Comparison of ENCODE assay signal across 1 cellular context in the genomic region with DNA sequence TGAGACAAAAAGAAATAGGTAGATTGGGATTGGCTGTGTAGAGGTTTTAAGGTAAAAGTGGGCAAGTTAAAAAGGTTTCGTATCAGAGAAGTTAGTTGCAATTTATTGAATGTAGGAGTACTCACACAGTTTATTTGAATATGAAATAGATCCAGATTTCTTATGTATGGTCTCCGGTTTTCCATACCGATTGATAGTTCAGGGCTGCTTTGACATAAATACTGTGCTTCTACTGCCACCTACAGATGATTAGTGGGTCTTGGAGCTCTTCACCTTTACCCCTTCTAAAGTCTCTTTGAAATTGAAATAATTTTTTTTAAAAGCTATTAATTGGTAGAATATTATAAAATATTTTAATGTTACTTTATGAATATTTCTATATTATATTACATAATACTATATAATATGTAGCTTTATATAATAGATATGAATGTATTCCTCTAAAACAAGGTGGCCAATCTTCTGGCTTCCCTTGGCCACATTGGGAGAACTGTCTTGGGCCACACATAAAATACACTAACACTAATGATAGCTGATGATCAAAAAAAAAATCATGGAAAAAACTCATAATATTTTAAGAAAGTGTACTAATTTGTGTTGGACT.
TF ChIP-seq lines count a peak whose summit lies in the region.

No MANE protein-coding gene starts in this region.

TF ChIP-seq in H1, 55 proteins besides CTCF, POLR2A, EP300 and RAD21:
- TF ChIP-seq PHF8 (conservative IDR thresholded peaks at IDR 0.05; ENCODE audit: low read depth, low read length): no peak
- no peak for TF ChIP-seq SRF (IDR thresholded peaks at IDR 0.05; ENCODE audit: low read depth, low read length)
- TF ChIP-seq SP4 (IDR thresholded peaks at IDR 0.05; ENCODE audit: low read length): no peak
- TF ChIP-seq HDAC6 (IDR thresholded peaks at IDR 0.05; ENCODE audit: low read depth, low read length): no peak
- no peak for TF ChIP-seq TAF1 (IDR thresholded peaks at IDR 0.05; ENCODE audit: low read depth, low read length)
- no peak for TF ChIP-seq CTBP2 (IDR thresholded peaks at IDR 0.05; ENCODE audit: borderline replicate concordance, insufficient read depth, insufficient read length, low read length)
- TF ChIP-seq GTF2F1 (IDR thresholded peaks at IDR 0.05; ENCODE audit: borderline replicate concordance, low read depth, low read length): no peak
- TF ChIP-seq RXRA (IDR thresholded peaks at IDR 0.05; ENCODE audit: insufficient read depth, low read depth, low read length): no peak
- no peak for TF ChIP-seq EGR1 (IDR thresholded peaks at IDR 0.05; ENCODE audit: borderline replicate concordance, low read depth, low read length)
- no peak for TF ChIP-seq ASH2L (IDR thresholded peaks at IDR 0.05; ENCODE audit: low read length)
- no peak for TF ChIP-seq GABPA (IDR thresholded peaks at IDR 0.05; ENCODE audit: borderline replicate concordance, insufficient read depth, low read length)
- TF ChIP-seq CHD1 (IDR thresholded peaks at IDR 0.05; ENCODE audit: low read depth, low read length): no peak
- TF ChIP-seq KDM1A (IDR thresholded peaks at IDR 0.05; ENCODE audit: borderline replicate concordance, low read length): no peak
- TF ChIP-seq, protein P1, sequence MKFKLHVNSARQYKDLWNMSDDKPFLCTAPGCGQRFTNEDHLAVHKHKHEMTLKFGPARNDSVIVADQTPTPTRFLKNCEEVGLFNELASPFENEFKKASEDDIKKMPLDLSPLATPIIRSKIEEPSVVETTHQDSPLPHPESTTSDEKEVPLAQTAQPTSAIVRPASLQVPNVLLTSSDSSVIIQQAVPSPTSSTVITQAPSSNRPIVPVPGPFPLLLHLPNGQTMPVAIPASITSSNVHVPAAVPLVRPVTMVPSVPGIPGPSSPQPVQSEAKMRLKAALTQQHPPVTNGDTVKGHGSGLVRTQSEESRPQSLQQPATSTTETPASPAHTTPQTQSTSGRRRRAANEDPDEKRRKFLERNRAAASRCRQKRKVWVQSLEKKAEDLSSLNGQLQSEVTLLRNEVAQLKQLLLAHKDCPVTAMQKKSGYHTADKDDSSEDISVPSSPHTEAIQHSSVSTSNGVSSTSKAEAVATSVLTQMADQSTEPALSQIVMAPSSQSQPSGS (IDR thresholded peaks at IDR 0.05; ENCODE audit: low read length): no peak
- no peak for TF ChIP-seq SP2 (IDR thresholded peaks at IDR 0.05; ENCODE audit: low read length)
- TF ChIP-seq, protein P2, sequence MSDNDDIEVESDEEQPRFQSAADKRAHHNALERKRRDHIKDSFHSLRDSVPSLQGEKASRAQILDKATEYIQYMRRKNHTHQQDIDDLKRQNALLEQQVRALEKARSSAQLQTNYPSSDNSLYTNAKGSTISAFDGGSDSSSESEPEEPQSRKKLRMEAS (IDR thresholded peaks at IDR 0.05): no peak
- TF ChIP-seq RNF2 (IDR thresholded peaks at IDR 0.05; ENCODE audit: borderline replicate concordance, low read depth, low read length, missing control alignments, poor library complexity, severe bottlenecking): no peak
